Comparison of ENCODE assay signal across 24 cellular contexts in the genomic region with DNA sequence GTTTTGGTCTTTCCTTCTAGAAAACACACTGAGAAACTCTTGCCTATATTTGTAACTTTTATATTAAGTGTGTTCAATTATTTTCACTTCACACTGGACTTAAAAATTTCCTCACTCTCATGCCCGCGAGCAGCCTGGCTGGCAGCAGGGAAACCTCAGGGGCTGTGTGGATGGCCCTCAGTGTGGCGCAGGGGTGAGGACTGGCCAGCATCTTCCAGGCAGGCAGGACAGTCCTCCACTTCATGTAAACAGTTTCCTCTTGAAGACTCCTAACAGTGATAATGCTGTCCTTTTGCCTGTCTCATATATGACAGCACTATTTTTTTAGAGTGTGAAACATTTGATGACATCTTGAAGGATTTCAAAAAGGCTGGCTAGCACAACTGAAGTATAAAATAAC.
DNase-seq lines count a peak whose midpoint lies in the region; ATAC-seq and TF ChIP-seq lines count a peak whose summit lies in the region.
"Had no signal": no experiment of that assay in that cellular context is flagged by ENCODE, and none has a peak within 500 bp of the region (broad histone marks: within the 10 kb centered on the region; RNA-seq: fewer than 3 reads in every experiment).

No MANE protein-coding gene starts in this region.

- H3K18ac ChIP-seq in mesenchymal stem cell (ENCODE audit: low read depth in 1 of 2, low read length in 2 of 2): peak overlapping the region in 1 of 2 experiments; percentile 61

- no peaks in the 10 kb centered on the region for H3K27me3 ChIP-seq in heart right ventricle
- no peaks in the 10 kb centered on the region for H3K27me3 ChIP-seq in mesenchymal stem cell (ENCODE audit: control insufficient read depth in 1 of 2, insufficient read depth in 1 of 2, low read length in 2 of 2)
- H3K27me3 ChIP-seq: BE2C; BLaER1 treated with 17β-estradiol and CSF1 and Interleukin-3, amounts not matched to agents 10 nM and 100 nM had no signal

- no peak overlapping the region for H3K4me3 ChIP-seq in heart right ventricle
- no peak overlapping the region for H3K4me3 ChIP-seq in mesenchymal stem cell (ENCODE audit: insufficient read depth in 1 of 2, low read depth in 1 of 2, low read length in 2 of 2)
- H3K4me3 ChIP-seq: A549; BLaER1 treated with 17β-estradiol and CSF1 and Interleukin-3, amounts not matched to agents 10 nM and 100 nM; GM12878; GM23248 had no signal

- ATAC-seq in Right ventricle myocardium inferior (peak; percentile 45), heart right ventricle (no peak), natural killer cell (no peak)
- ATAC-seq in natural killer cell treated with Interleukin-12 subunit alpha and Interleukin-12 subunit beta and Interleukin-15 and Interleukin-18, amount 100 ng/mL, for 72 hours: no peak
- no peak for ATAC-seq in activated CD4-positive, CD25-positive, alpha-beta regulatory T cell treated with anti-CD3 and anti-CD28 coated beads, Interleukin-2, amount 50 U/mL, for 24 hours
- ATAC-seq: A549, GM12878 had no signal

- H4K91ac ChIP-seq in mesenchymal stem cell (ENCODE audit: low read length): no peak overlapping the region

- no peak overlapping the region for H2BK12ac ChIP-seq in mesenchymal stem cell (ENCODE audit: low read length in 2 of 2)

- H2AFZ ChIP-seq in mesenchymal stem cell (ENCODE audit: low read depth, low read length): no peak overlapping the region
- H2AFZ ChIP-seq: GM23248 had no signal

- no peak overlapping the region for H3K14ac ChIP-seq in mesenchymal stem cell (ENCODE audit: low read length in 2 of 2)

- H3K79me1 ChIP-seq in mesenchymal stem cell (replicated peaks; ENCODE audit: low read length, poor library complexity, severe bottlenecking): no peaks in the 10 kb centered on the region

- 47 to 69% methylated on average over 3 of the region's 3 CpGs for WGBS in heart right ventricle, 2 donors
- WGBS in mesenchymal stem cell: 78% methylated on average over 3 of the region's 3 CpGs

- no peak overlapping the region for H3K4me3 Mint-ChIP-seq in natural killer cell
- H3K4me3 Mint-ChIP-seq in natural killer cell treated with Interleukin-12 subunit alpha and Interleukin-12 subunit beta and Interleukin-15 and Interleukin-18, amount 100 ng/mL, for 72 hours: no peak overlapping the region
- H3K4me3 Mint-ChIP-seq: CD14-positive monocyte; CD4-positive, alpha-beta T cell; CD8-positive, alpha-beta memory T cell had no signal

- no peaks in the 10 kb centered on the region for H3K27me3 Mint-ChIP-seq in natural killer cell (ENCODE audit: low read depth in 2 of 2)
- H3K27me3 Mint-ChIP-seq in natural killer cell treated with Interleukin-12 subunit alpha and Interleukin-12 subunit beta and Interleukin-15 and Interleukin-18, amount 100 ng/mL, for 72 hours: no peaks in the 10 kb centered on the region
- H3K27me3 Mint-ChIP-seq: CD4-positive, alpha-beta T cell; CD8-positive, alpha-beta memory T cell had no signal

- peak overlapping the region; percentile 22 for H2BK120ac ChIP-seq in mesenchymal stem cell (ENCODE audit: low read depth, low read length)

- H3K4me1 ChIP-seq in heart right ventricle (peaks cover 0 to 11% (median 0%) of the 10 kb centered on the region in 9 donors), mesenchymal stem cell (ENCODE audit: control insufficient read depth, insufficient read depth, low read depth, low read length) (no peaks in the 10 kb centered on the region)
- H3K4me1 ChIP-seq: A549; BLaER1 treated with 17β-estradiol and CSF1 and Interleukin-3, amounts not matched to agents 10 nM and 100 nM had no signal

- H2AK5ac ChIP-seq in mesenchymal stem cell (ENCODE audit: low read length, severe bottlenecking): no peak overlapping the region

- H2BK15ac ChIP-seq in mesenchymal stem cell (ENCODE audit: low read depth, poor library complexity, severe bottlenecking): no peak overlapping the region

- no peak overlapping the region for H4K8ac ChIP-seq in mesenchymal stem cell (ENCODE audit: low read length)

- no peak overlapping the region for H3K4me2 ChIP-seq in mesenchymal stem cell (ENCODE audit: low read length, poor library complexity, severe bottlenecking)
- H3K4me2 ChIP-seq: A549; BLaER1 treated with 17β-estradiol and CSF1 and Interleukin-3, amounts not matched to agents 10 nM and 100 nM had no signal

- no peak overlapping the region for H3K4ac ChIP-seq in mesenchymal stem cell (ENCODE audit: low read depth in 1 of 2, low read length in 2 of 2)

- peaks cover 0 to 5% (median 0%) of the 10 kb centered on the region in 11 donors for H3K9me3 ChIP-seq in heart right ventricle
- no peaks in the 10 kb centered on the region for H3K9me3 ChIP-seq in mesenchymal stem cell (ENCODE audit: control insufficient read depth, low read length)
- H3K9me3 ChIP-seq: A549; BLaER1 treated with 17β-estradiol and CSF1 and Interleukin-3, amounts not matched to agents 10 nM and 100 nM had no signal

- H3K27ac Mint-ChIP-seq in natural killer cell: peak overlapping the region; percentile 64 to 73
- no peak overlapping the region for H3K27ac Mint-ChIP-seq in natural killer cell treated with Interleukin-12 subunit alpha and Interleukin-12 subunit beta and Interleukin-15 and Interleukin-18, amount 100 ng/mL, for 72 hours
- H3K27ac Mint-ChIP-seq: CD14-positive monocyte; CD4-positive, alpha-beta T cell; CD8-positive, alpha-beta memory T cell had no signal

- H3K23ac ChIP-seq in mesenchymal stem cell (ENCODE audit: low read length in 2 of 2): no peak overlapping the region

- no peaks in the 10 kb centered on the region for H3K36me3 Mint-ChIP-seq in natural killer cell
- H3K36me3 Mint-ChIP-seq in natural killer cell treated with Interleukin-12 subunit alpha and Interleukin-12 subunit beta and Interleukin-15 and Interleukin-18, amount 100 ng/mL, for 72 hours: no peaks in the 10 kb centered on the region
- H3K36me3 Mint-ChIP-seq: CD14-positive monocyte had no signal

- no peak for TF ChIP-seq CTCF in heart right ventricle (IDR thresholded peaks at IDR 0.05)
- no peak for TF ChIP-seq CTCF in natural killer cell (IDR thresholded peaks at IDR 0.05)

- intact Hi-C loops in Right ventricle myocardium inferior (cut with DNase I) (no loop called here), heart right ventricle (cut with DNase I) (no loop called here), natural killer cell (cut with micrococcal nuclease) (no loop called here)

- H2BK5ac ChIP-seq in mesenchymal stem cell (ENCODE audit: low read depth, low read length, poor library complexity, severe bottlenecking): no peak overlapping the region

- H3K36me3 ChIP-seq in heart right ventricle (no peaks in the 10 kb centered on the region), mesenchymal stem cell (ENCODE audit: control insufficient read depth in 1 of 2, insufficient read depth in 2 of 2, low read depth in 1 of 2, low read length in 2 of 2) (peaks cover 0 to 2% of the 10 kb centered on the region in 2 experiments)

- H3K4me1 Mint-ChIP-seq in natural killer cell: peaks cover 64 to 78% of the 10 kb centered on the region in 2 donors
- peaks cover 43 to 46% of the 10 kb centered on the region in 2 donors for H3K4me1 Mint-ChIP-seq in natural killer cell treated with Interleukin-12 subunit alpha and Interleukin-12 subunit beta and Interleukin-15 and Interleukin-18, amount 100 ng/mL, for 72 hours (ENCODE audit: low read depth in 2 of 2)
- H3K4me1 Mint-ChIP-seq: CD14-positive monocyte had no signal

- no peak overlapping the region for H3K9ac ChIP-seq in mesenchymal stem cell (ENCODE audit: low read length)
- H3K9ac ChIP-seq: BLaER1 treated with 17β-estradiol and CSF1 and Interleukin-3, amounts not matched to agents 10 nM and 100 nM; GM23248 had no signal

- no peaks in the 10 kb centered on the region for H3K9me3 Mint-ChIP-seq in natural killer cell
- no peaks in the 10 kb centered on the region for H3K9me3 Mint-ChIP-seq in natural killer cell treated with Interleukin-12 subunit alpha and Interleukin-12 subunit beta and Interleukin-15 and Interleukin-18, amount 100 ng/mL, for 72 hours
- H3K9me3 Mint-ChIP-seq: CD4-positive, alpha-beta T cell had no signal

- DNase-seq in Right ventricle myocardium inferior (ENCODE audit: missing footprints) (no peak), heart right ventricle (no peak), natural killer cell (no peak), mesenchymal stem cell (no peak), SIG-M5 (lab: John Stamatoyannopoulos, UW) (no peak)
- no peak for DNase-seq in natural killer cell treated with Interleukin-12 subunit alpha and Interleukin-12 subunit beta and Interleukin-15 and Interleukin-18, amount 100 ng/mL, for 72 hours (ENCODE audit: low spot score)
- DNase-seq: 8988T; ACHN; AML-193; BE2C; CD4-positive, alpha-beta T cell; CD8-positive, alpha-beta memory T cell; DMS 273 treated with DMSO at 0.1 percent for 48 hours; DMS79; EL; GDM1; GM23248; H7; HCEC 1CT had no signal

- H3K27ac ChIP-seq in heart right ventricle (no peak overlapping the region), mesenchymal stem cell (ENCODE audit: low read length, poor library complexity, severe bottlenecking) (no peak overlapping the region)
- H3K27ac ChIP-seq: A549; BLaER1 treated with 17β-estradiol and CSF1 and Interleukin-3, amounts not matched to agents 10 nM and 100 nM had no signal

Comparison
In these comparisons a context has a peak if more than half of its experiments do, and no peak if none do; other contexts are left out.
1. H3K27ac Mint-ChIP-seq: peak in natural killer cell (2 of 2); none in natural killer cell treated with Interleukin-12 subunit alpha and Interleukin-12 subunit beta and Interleukin-15 and Interleukin-18, amount 100 ng/mL, for 72 hours (0 of 2).